17 cellular contexts compared by ENCODE assay signal in genomic region chr1:59113876-59114457, GRCh38.
A peak's percentile ranks its signal among the peaks of the same experiment; 100 is the strongest.
DNase-seq lines count a peak whose midpoint lies in the region; FAIRE-seq and TF ChIP-seq lines count a peak whose summit lies in the region.
"Had no signal": no experiment of that assay in that cellular context is flagged by ENCODE, and none has a peak within 500 bp of the region (broad histone marks: within the 10 kb centered on the region; RNA-seq: fewer than 3 reads in every experiment).

No MANE protein-coding gene starts in this region.

- H3K9me3 ChIP-seq in astrocyte (ENCODE audit: insufficient read depth, low read depth, low read length) (no peaks in the 10 kb centered on the region), ascending aorta (no peaks in the 10 kb centered on the region)
- H3K9me3 ChIP-seq: MG63, Peyer's patch had no signal

- H3K27me3 Mint-ChIP-seq in astrocyte (ENCODE audit: low read depth, unreplicated experiment) = no peaks in the 10 kb centered on the region

- no peaks in the 10 kb centered on the region for H3K36me3 Mint-ChIP-seq in astrocyte (ENCODE audit: low read depth, unreplicated experiment)
- H3K36me3 Mint-ChIP-seq: CD8-positive, alpha-beta T cell had no signal

- H3K4me1 Mint-ChIP-seq in astrocyte (ENCODE audit: low read depth, unreplicated experiment) = peaks cover 28% of the 10 kb centered on the region

- H3K9ac ChIP-seq in astrocyte (ENCODE audit: low read length) = no peak overlapping the region

- H3K27ac ChIP-seq in astrocyte (ENCODE audit: low read depth, low read length) (no peak overlapping the region), ascending aorta (no peak overlapping the region)
- H3K27ac ChIP-seq: 22Rv1, Peyer's patch had no signal

- DNase-seq in DMS 273 (lab: John Stamatoyannopoulos, UW; ENCODE audit: unreplicated experiment) = peak; percentile 31
- DNase-seq in DMS 273 treated with DMSO at 0.1 percent for 48 hours (lab: John Stamatoyannopoulos, UW) = no peak
- peak; percentile 49 for DNase-seq in COLO668 (lab: John Stamatoyannopoulos, UW; ENCODE audit: unreplicated experiment)
- peak; percentile 80 for DNase-seq in NCI-H2029 treated with DMSO at 0.1 percent for 48 hours (lab: John Stamatoyannopoulos, UW)
- peak; percentile 24 for DNase-seq in astrocyte (ENCODE audit: low read depth)
- DNase-seq in pons (ENCODE audit: low spot score) = no peak
- DNase-seq in 8988T = no peak
- no peak for DNase-seq in ascending aorta (ENCODE audit: low spot score in 2 of 2)
- DNase-seq: CD8-positive, alpha-beta T cell; MG63; NCI-H1105; NCI-H187; NCI-H526; Peyer's patch; T-helper 17 cell had no signal

- H3K9me3 Mint-ChIP-seq in astrocyte (ENCODE audit: unreplicated experiment) = no peaks in the 10 kb centered on the region
- H3K9me3 Mint-ChIP-seq: CD8-positive, alpha-beta T cell had no signal

- no peak overlapping the region for H3K4me3 ChIP-seq in astrocyte (ENCODE audit: insufficient read depth, low read depth, low read length)
- H3K4me3 ChIP-seq in ascending aorta = no peak overlapping the region
- H3K4me3 ChIP-seq: MG63, Peyer's patch had no signal

- H3K27ac Mint-ChIP-seq in astrocyte (ENCODE audit: unreplicated experiment) = no peak overlapping the region
- H3K27ac Mint-ChIP-seq: CD8-positive, alpha-beta T cell; T-helper 17 cell had no signal

- H2AFZ ChIP-seq in astrocyte (ENCODE audit: low read depth, low read length) = no peak overlapping the region

- TF ChIP-seq CTCF in astrocyte (IDR thresholded peaks at IDR 0.05; ENCODE audit: insufficient read depth, low read depth, low read length) = no peak
- no peak for TF ChIP-seq CTCF in ascending aorta (IDR thresholded peaks at IDR 0.05)

- no peaks in the 10 kb centered on the region for H3K36me3 ChIP-seq in astrocyte (ENCODE audit: insufficient read depth, low read length)
- no peaks in the 10 kb centered on the region for H3K36me3 ChIP-seq in ascending aorta
- H3K36me3 ChIP-seq: MG63, Peyer's patch had no signal

- H3K27me3 ChIP-seq in astrocyte (ENCODE audit: insufficient read depth, low read length) = no peaks in the 10 kb centered on the region
- no peaks in the 10 kb centered on the region for H3K27me3 ChIP-seq in ascending aorta
- H3K27me3 ChIP-seq: MG63, Peyer's patch had no signal

- FAIRE-seq in astrocyte (lab: Jason Lieb, UNC) = no peak
- FAIRE-seq: GM19239 had no signal

- H3K79me2 ChIP-seq in astrocyte (ENCODE audit: insufficient read depth, low read length) = no peaks in the 10 kb centered on the region

- no peak overlapping the region for H3K4me3 Mint-ChIP-seq in astrocyte (ENCODE audit: unreplicated experiment)
- H3K4me3 Mint-ChIP-seq: CD8-positive, alpha-beta T cell; T-helper 17 cell had no signal

- intact Hi-C loops in ascending aorta (cut with DNase I) = no loop called here

- H4K20me1 ChIP-seq in astrocyte (ENCODE audit: insufficient read depth, low read length) = no peaks in the 10 kb centered on the region

- peaks cover 17% of the 10 kb centered on the region for H3K4me1 ChIP-seq in astrocyte (ENCODE audit: insufficient read depth, low read length)
- H3K4me1 ChIP-seq in ascending aorta = no peaks in the 10 kb centered on the region

- H3K4me2 ChIP-seq in astrocyte (ENCODE audit: low read length) = no peak overlapping the region

Comparison
In these comparisons a context has a peak if more than half of its experiments do, and no peak if none do; other contexts are left out.
1. DNase-seq: peak in DMS 273 (single experiment), COLO668 (single experiment), NCI-H2029 treated with DMSO at 0.1 percent for 48 hours (single experiment) and astrocyte (single experiment); none in DMS 273 treated with DMSO at 0.1 percent for 48 hours (single experiment), pons (single experiment), 8988T (single experiment) and ascending aorta (0 of 2).